In the genomic region with DNA sequence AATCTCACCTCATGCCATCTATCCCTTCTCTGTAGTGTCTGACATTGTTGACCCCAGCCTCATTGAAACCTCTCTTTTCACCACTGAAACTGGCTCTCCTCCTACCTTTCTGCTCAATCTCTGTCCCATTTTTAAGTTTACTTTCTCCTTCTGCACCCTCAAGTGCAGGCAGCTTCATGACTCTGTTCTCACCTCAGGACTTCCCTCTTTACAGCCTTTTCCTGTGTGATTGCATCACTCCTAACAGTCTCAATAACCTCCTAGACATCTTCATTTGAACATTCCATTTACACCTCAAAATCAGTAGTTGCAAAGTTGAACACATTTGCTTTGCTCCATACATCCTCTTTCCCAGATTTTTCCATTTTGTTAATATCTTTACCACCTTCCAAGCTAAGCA, we compare ENCODE assay signal across 27 cellular contexts.
"Had no signal": no experiment of that assay in that cellular context is flagged by ENCODE, and none has a peak within 500 bp of the region (broad histone marks: within the 10 kb centered on the region; RNA-seq: fewer than 3 reads in every experiment).

No MANE protein-coding gene starts in this region.

- H3K36me3 ChIP-seq: adrenal gland, cardiac muscle cell, colonic mucosa, pancreas, right atrium auricular region, transverse colon had no signal

- ATAC-seq: body of pancreas; naive thymus-derived CD8-positive, alpha-beta T cell; pancreas; psoas muscle had no signal

- DNase-seq: activated CD4-positive, alpha-beta memory T cell treated with anti-CD3 and anti-CD28 coated beads for 36 hours; activated CD4-positive, alpha-beta T cell treated with anti-CD3 and anti-CD28 coated beads, Interleukin-2, amount 10 ng/mL, durations not matched to agents 24 days and 14 days; activated CD4-positive, CD25-positive, alpha-beta regulatory T cell treated with anti-CD3 and anti-CD28 coated beads, Interleukin-2, amount 50 U/mL, for 72 hours; activated CD8-positive, alpha-beta memory T cell treated with anti-CD3 and anti-CD28 coated beads, Interleukin-2, amount 50 U/mL, for 4 hours; activated effector memory CD4-positive, alpha-beta T cell treated with anti-CD3 and anti-CD28 coated beads, Interleukin-2, amount 50 U/mL, for 16 hours; activated naive CD4-positive, alpha-beta T cell treated with anti-CD3 and anti-CD28 coated beads for 36 hours; activated naive CD8-positive, alpha-beta T cell treated with anti-CD3 and anti-CD28 coated beads for 36 hours; activated T-cell treated with anti-CD3 and anti-CD28 coated beads, Interleukin-2, amount 50 U/mL, for 1 hour; adrenal gland; aorta; body of pancreas; cerebellar nuclear complex; colonic mucosa; effector CD8-positive, alpha-beta T cell; islet precursor cell; naive thymus-derived CD8-positive, alpha-beta T cell; nucleus accumbens; pancreas; psoas muscle; spleen; stimulated activated naive CD4-positive, alpha-beta T cell; T1000; testis; transverse colon had no signal

- H3K9me3 ChIP-seq: adrenal gland, body of pancreas, colonic mucosa, pancreas, psoas muscle, right atrium auricular region, spleen, testis, transverse colon had no signal

- H3K4me2 ChIP-seq: hepatocyte had no signal

- H3K79me2 ChIP-seq: hepatocyte had no signal

- H3K27ac ChIP-seq: adrenal gland, body of pancreas, cardiac muscle cell, colonic mucosa, hepatocyte, pancreas, psoas muscle, right atrium auricular region, spleen, testis, transverse colon had no signal

- H3K27me3 ChIP-seq: adrenal gland, body of pancreas, cardiac muscle cell, colonic mucosa, pancreas, right atrium auricular region, spleen, testis, transverse colon had no signal

- H3K4me1 ChIP-seq: adrenal gland, body of pancreas, colonic mucosa, pancreas, psoas muscle, right atrium auricular region, spleen, testis had no signal

- H2AFZ ChIP-seq: hepatocyte had no signal

- H3K4me3 ChIP-seq: adrenal gland, body of pancreas, cardiac muscle cell, colonic mucosa, hepatocyte, pancreas, psoas muscle, right atrium auricular region, spleen, testis, transverse colon had no signal
